9 cellular contexts compared by ENCODE assay signal in the genomic region with DNA sequence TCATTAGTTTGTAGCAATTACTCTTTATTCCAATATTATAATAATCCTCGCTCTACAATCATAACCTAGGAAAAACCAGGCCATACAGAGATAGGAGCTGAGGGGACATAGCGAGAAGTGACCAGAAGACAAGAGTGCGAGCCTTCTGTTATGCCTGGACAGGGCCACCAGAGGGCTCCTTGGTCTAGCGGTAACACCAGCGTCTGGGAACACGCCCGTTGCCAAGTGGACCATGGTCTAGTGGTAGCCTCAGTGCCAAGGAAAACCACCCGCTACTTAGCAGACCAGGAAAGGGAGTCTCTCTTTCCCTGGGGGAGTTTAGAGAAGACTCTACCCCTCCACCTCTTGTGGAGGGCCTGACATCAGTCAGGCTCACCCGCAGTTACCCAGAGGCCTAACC. TPM values are rescaled to one million over a fixed set of nuclear protein-coding genes. Genes with fewer than 3 reads are reported as not detected.
DNase-seq lines count a peak whose midpoint lies in the region; TF ChIP-seq lines count a peak whose summit lies in the region.
"Not testable (repeated sequence)": the region's sequence is repeated elsewhere in the genome, so short reads cannot be mapped to it uniquely, and the experiment has no call there.
"Had no signal": no experiment of that assay in that cellular context is flagged by ENCODE, and none has a peak within 500 bp of the region (broad histone marks: within the 10 kb centered on the region; RNA-seq: fewer than 3 reads in every experiment).

No MANE protein-coding gene starts in this region.

- not testable (repeated sequence) for H4K20me1 ChIP-seq in neural cell (ENCODE audit: insufficient read depth)

- peaks cover 10% of the 10 kb centered on the region for H3K4me1 Mint-ChIP-seq in type B pancreatic cell (ENCODE audit: unreplicated experiment)

- DNase-seq in DMS53 treated with DMSO at 0.1 percent for 48 hours (lab: John Stamatoyannopoulos, UW; ENCODE audit: unreplicated experiment) (peak; percentile 19), NCI-H748 (lab: John Stamatoyannopoulos, UW; ENCODE audit: unreplicated experiment) (peak; percentile 74), WERI-Rb-1 (peak; percentile 73), colonic mucosa (peak; percentile 74), left ventricle myocardium inferior (peak; percentile 70)
- not testable (repeated sequence) for DNase-seq in type B pancreatic cell (ENCODE audit: extremely low spot score, unreplicated experiment)

- H3K9me3 Mint-ChIP-seq in type B pancreatic cell, result not testable (repeated sequence)

- H3K27me3 ChIP-seq in WERI-Rb-1 (ENCODE audit: insufficient read depth, low read depth, severe bottlenecking) (peaks cover 19% of the 10 kb centered on the region), colonic mucosa (peaks cover 37% of the 10 kb centered on the region), left ventricle myocardium inferior (ENCODE audit: low read depth) (peaks cover 47% of the 10 kb centered on the region), neural cell (ENCODE audit: insufficient read depth, low read depth, low read length) (peaks cover 39% of the 10 kb centered on the region)

- not testable (repeated sequence) for H3K79me2 ChIP-seq in neural cell (replicated peaks; ENCODE audit: insufficient read depth, low read length)

- peaks cover 45% of the 10 kb centered on the region for H3K27me3 Mint-ChIP-seq in type B pancreatic cell

- not testable (repeated sequence) for H3K4me2 ChIP-seq in neural cell (ENCODE audit: low read length)

- TF ChIP-seq EP300 in Ishikawa (IDR thresholded peaks at IDR 0.05; ENCODE audit: borderline replicate concordance); neural cell (conservative IDR thresholded peaks at IDR 0.05; ENCODE audit: poor library complexity, severe bottlenecking): not testable (repeated sequence)

- H3K4me1 ChIP-seq in colonic mucosa, left ventricle myocardium inferior: not testable (repeated sequence)

- not testable (repeated sequence) for H3K4me3 Mint-ChIP-seq in type B pancreatic cell

- TF ChIP-seq CTCF in WERI-Rb-1 (IDR thresholded peaks at IDR 0.05; ENCODE audit: low read depth, low read length) (peak; percentile 58), colonic mucosa (IDR thresholded peaks at IDR 0.05) (peak; percentile 72), left ventricle myocardium inferior (IDR thresholded peaks at IDR 0.05; ENCODE audit: borderline replicate concordance) (peak; percentile 79), neural cell (IDR thresholded peaks at IDR 0.05; ENCODE audit: poor library complexity, severe bottlenecking) (peak; percentile 54), type B pancreatic cell (conservative IDR thresholded peaks at IDR 0.05) (peak; percentile 80)

- not testable (repeated sequence) for H3K4me3 ChIP-seq in WERI-Rb-1 (ENCODE audit: low read depth, low read length); colonic mucosa; left ventricle myocardium inferior; neural cell (ENCODE audit: low read length)

- not testable (repeated sequence) for H2AFZ ChIP-seq in neural cell (ENCODE audit: low read depth, low read length)

- not testable (repeated sequence) for H3K36me3 Mint-ChIP-seq in type B pancreatic cell

- TF ChIP-seq RAD21 in Ishikawa (IDR thresholded peaks at IDR 0.05; ENCODE audit: low read depth) (peak; percentile 64), neural cell (conservative IDR thresholded peaks at IDR 0.05) (peak; percentile 34)

- H3K9me2 ChIP-seq in neural cell (ENCODE audit: insufficient read depth, low read length), result not testable (repeated sequence)

- H3K27ac ChIP-seq in WERI-Rb-1; colonic mucosa; left ventricle myocardium inferior (replicated peaks); neural cell (ENCODE audit: low read length): not testable (repeated sequence)

- H3K36me3 ChIP-seq in WERI-Rb-1; colonic mucosa; left ventricle myocardium inferior; neural cell (ENCODE audit: insufficient read depth, low read length): not testable (repeated sequence)

- H3K9me3 ChIP-seq in WERI-Rb-1 (ENCODE audit: severe bottlenecking); colonic mucosa; left ventricle myocardium inferior (replicated peaks); neural cell (ENCODE audit: low read length): not testable (repeated sequence)

- H3K9ac ChIP-seq in colonic mucosa (ENCODE audit: low read depth in 2 of 2, low read length in 2 of 2); neural cell (ENCODE audit: low read length): not testable (repeated sequence)

- H3F3A ChIP-seq in neural cell (ENCODE audit: insufficient read depth, low read length, poor library complexity, severe bottlenecking), result not testable (repeated sequence)

- H3K27ac Mint-ChIP-seq in type B pancreatic cell, result not testable (repeated sequence)

- intact Hi-C loops in colonic mucosa (cut with DNase I); left ventricle myocardium inferior (cut with micrococcal nuclease): not testable (repeated sequence)

RNA-seq across cellular contexts. Expression of gene KCNA7, which starts 2.4 kb away (rescaled TPM):
- total RNA-seq in colonic mucosa, result not detected
- total RNA-seq in left ventricle myocardium inferior, result 0.66 TPM
- not detected in 2 replicates for polyA plus RNA-seq in neural cell
- not detected in 2 replicates for polyA minus RNA-seq in neural cell
- total RNA-seq in type B pancreatic cell (ENCODE audit: low replicate concordance), result not detected in 2 replicates
- polyA plus RNA-seq: immature natural killer cell had no signal

RNA-seq across cellular contexts. Expression of gene NTF4, which starts 10.3 kb away (rescaled TPM):
- not detected for total RNA-seq in colonic mucosa
- total RNA-seq in left ventricle myocardium inferior, result not detected
- not detected in 2 replicates for polyA plus RNA-seq in neural cell
- not detected in 2 replicates for polyA minus RNA-seq in neural cell
- 3.9 and 5.2 TPM in 2 replicates for total RNA-seq in type B pancreatic cell (ENCODE audit: low replicate concordance)
- polyA plus RNA-seq: immature natural killer cell had no signal

RNA-seq across cellular contexts. Expression of gene SNRNP70, which starts 10.4 kb away (rescaled TPM):
- total RNA-seq in colonic mucosa (100 to 1,000 TPM; 124 to 204 TPM), left ventricle myocardium inferior (115 TPM), type B pancreatic cell (ENCODE audit: low replicate concordance) (205 and 296 TPM in 2 replicates)
- 721 and 833 TPM in 2 replicates for polyA plus RNA-seq in neural cell
- 197 and 259 TPM in 2 replicates for polyA minus RNA-seq in neural cell

RNA-seq across cellular contexts. Expression of gene CGB7, which starts 17.3 kb away (rescaled TPM):
- total RNA-seq in colonic mucosa (not detected), left ventricle myocardium inferior (not detected), type B pancreatic cell (ENCODE audit: low replicate concordance) (1.9 and 3.6 TPM in 2 replicates)
- not detected in 2 replicates for polyA plus RNA-seq in neural cell
- polyA minus RNA-seq in neural cell, result not detected in 2 replicates
- polyA plus RNA-seq: immature natural killer cell had no signal

RNA-seq across cellular contexts. Expression of gene CGB8, which starts 26.0 kb away (rescaled TPM):
- total RNA-seq in colonic mucosa, result not detected
- not detected for total RNA-seq in left ventricle myocardium inferior
- polyA plus RNA-seq in neural cell, result not detected in 2 replicates
- polyA minus RNA-seq in neural cell, result not detected in 2 replicates
- total RNA-seq in type B pancreatic cell (ENCODE audit: low replicate concordance), result 9.4 TPM in 1 of 2 replicates, not detected in the other
- polyA plus RNA-seq: immature natural killer cell had no signal
